Comparison of ENCODE assay signal across 1 cellular context in the genomic region with DNA sequence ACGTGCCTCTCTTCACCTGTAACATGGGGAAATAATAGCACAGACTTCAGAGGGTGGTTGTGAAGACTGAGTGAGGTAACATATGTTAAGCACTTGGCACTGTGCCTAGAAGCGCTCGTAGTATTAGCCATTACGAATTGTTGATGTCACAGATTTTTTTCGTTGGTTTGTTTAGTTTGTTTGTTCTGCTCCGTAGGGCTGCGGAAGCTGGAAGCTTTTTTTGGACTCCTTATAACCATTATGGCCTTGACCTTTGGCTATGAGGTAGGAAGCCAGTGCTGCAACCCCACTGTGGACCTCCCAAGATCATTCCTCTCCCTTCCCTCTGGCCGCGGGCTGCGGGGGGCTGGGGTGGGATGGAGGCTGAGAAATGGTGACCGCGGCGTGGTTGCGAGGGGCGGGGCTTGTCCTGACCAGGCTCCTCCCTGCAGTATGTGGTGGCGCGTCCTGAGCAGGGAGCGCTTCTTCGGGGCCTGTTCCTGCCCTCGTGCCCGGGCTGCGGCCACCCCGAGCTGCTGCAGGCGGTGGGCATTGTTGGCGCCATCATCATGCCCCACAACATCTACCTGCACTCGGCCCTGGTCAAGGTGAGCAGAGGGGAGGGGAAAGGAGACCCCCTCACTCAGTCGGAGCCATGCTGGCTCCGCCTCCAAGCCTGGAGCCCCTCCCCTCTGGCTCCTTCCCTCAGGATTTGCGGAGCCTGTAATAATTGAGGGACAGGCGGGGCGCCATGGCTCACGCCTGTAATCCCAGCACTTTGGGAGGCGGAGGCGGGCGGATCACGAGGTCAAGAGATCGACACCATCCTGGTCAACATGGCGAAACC.
TF ChIP-seq lines count a peak whose summit lies in the region.

No MANE protein-coding gene starts in this region.

TF ChIP-seq in A549, 52 proteins besides CTCF, POLR2A, EP300 and RAD21:
- TF ChIP-seq JUN (IDR thresholded peaks at IDR 0.05) (peak; percentile 58 to 63; a peak in 3 of 5 replicates), MYC (IDR thresholded peaks at IDR 0.05; ENCODE audit: borderline replicate concordance, low read length) (no peak), GATA3 (IDR thresholded peaks at IDR 0.05; ENCODE audit: borderline replicate concordance) (no peak), SREBF2 (IDR thresholded peaks at IDR 0.05) (no peak), ESRRA (IDR thresholded peaks at IDR 0.05; ENCODE audit: borderline replicate concordance, low read length) (no peak)
- TF ChIP-seq, protein P1, sequence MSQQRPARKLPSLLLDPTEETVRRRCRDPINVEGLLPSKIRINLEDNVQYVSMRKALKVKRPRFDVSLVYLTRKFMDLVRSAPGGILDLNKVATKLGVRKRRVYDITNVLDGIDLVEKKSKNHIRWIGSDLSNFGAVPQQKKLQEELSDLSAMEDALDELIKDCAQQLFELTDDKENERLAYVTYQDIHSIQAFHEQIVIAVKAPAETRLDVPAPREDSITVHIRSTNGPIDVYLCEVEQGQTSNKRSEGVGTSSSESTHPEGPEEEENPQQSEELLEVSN (IDR thresholded peaks at IDR 0.05; ENCODE audit: borderline replicate concordance, low read depth), result peak; percentile 61; the same call in 1 of the 2 replicates
- TF ChIP-seq, protein P2, sequence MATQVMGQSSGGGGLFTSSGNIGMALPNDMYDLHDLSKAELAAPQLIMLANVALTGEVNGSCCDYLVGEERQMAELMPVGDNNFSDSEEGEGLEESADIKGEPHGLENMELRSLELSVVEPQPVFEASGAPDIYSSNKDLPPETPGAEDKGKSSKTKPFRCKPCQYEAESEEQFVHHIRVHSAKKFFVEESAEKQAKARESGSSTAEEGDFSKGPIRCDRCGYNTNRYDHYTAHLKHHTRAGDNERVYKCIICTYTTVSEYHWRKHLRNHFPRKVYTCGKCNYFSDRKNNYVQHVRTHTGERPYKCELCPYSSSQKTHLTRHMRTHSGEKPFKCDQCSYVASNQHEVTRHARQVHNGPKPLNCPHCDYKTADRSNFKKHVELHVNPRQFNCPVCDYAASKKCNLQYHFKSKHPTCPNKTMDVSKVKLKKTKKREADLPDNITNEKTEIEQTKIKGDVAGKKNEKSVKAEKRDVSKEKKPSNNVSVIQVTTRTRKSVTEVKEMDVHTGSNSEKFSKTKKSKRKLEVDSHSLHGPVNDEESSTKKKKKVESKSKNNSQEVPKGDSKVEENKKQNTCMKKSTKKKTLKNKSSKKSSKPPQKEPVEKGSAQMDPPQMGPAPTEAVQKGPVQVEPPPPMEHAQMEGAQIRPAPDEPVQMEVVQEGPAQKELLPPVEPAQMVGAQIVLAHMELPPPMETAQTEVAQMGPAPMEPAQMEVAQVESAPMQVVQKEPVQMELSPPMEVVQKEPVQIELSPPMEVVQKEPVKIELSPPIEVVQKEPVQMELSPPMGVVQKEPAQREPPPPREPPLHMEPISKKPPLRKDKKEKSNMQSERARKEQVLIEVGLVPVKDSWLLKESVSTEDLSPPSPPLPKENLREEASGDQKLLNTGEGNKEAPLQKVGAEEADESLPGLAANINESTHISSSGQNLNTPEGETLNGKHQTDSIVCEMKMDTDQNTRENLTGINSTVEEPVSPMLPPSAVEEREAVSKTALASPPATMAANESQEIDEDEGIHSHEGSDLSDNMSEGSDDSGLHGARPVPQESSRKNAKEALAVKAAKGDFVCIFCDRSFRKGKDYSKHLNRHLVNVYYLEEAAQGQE (IDR thresholded peaks at IDR 0.05), result no peak
- TF ChIP-seq, protein P3, sequence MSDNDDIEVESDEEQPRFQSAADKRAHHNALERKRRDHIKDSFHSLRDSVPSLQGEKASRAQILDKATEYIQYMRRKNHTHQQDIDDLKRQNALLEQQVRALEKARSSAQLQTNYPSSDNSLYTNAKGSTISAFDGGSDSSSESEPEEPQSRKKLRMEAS (IDR thresholded peaks at IDR 0.05), result peak; percentile 85
- TF ChIP-seq, protein P4, sequence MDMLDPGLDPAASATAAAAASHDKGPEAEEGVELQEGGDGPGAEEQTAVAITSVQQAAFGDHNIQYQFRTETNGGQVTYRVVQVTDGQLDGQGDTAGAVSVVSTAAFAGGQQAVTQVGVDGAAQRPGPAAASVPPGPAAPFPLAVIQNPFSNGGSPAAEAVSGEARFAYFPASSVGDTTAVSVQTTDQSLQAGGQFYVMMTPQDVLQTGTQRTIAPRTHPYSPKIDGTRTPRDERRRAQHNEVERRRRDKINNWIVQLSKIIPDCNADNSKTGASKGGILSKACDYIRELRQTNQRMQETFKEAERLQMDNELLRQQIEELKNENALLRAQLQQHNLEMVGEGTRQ (IDR thresholded peaks at IDR 0.05), result peak; percentile 20; the same call in 1 of the 2 replicates
TF ChIP-seq in A549: peak in this region for 4.
